Comparison of ENCODE assay signal across 8 cellular contexts in genomic region chr18:2982452-2983172, GRCh38. TPM values are rescaled to one million over a fixed set of nuclear protein-coding genes. Genes with fewer than 3 reads are reported as not detected.
DNase-seq lines count a peak whose midpoint lies in the region; ATAC-seq and TF ChIP-seq lines count a peak whose summit lies in the region.

No MANE protein-coding gene starts in this region.

- peak overlapping the region; percentile 74 for H3K4me3 Mint-ChIP-seq in activated CD4-positive, alpha-beta T cell treated with anti-CD3 and anti-CD28 coated beads for 36 hours
- H3K4me3 Mint-ChIP-seq in WTC11 (no peak overlapping the region), immature natural killer cell (peak overlapping the region; percentile 84 to 98 (median 88))

- TF ChIP-seq POLR2A in stomach (IDR thresholded peaks at IDR 0.05) = no peak

- peak; percentile 56 for DNase-seq in activated CD4-positive, alpha-beta T cell treated with anti-CD3 and anti-CD28 coated beads for 36 hours
- no peak for DNase-seq in activated CD4-positive, alpha-beta T cell treated with anti-CD3 and anti-CD28 coated beads for 1 hour
- no peak for DNase-seq in WTC11 (ENCODE audit: low spot score)
- peak; percentile 47 to 53 (median 52) for DNase-seq in immature natural killer cell
- no peak for DNase-seq in stomach
- DNase-seq in medulla oblongata (ENCODE audit: extremely low spot score) = no peak

- TF ChIP-seq EP300 in stomach (IDR thresholded peaks at IDR 0.05) = no peak

- H3K27ac ChIP-seq in stomach = peak overlapping the region; percentile 66 to 92 (median 82)

- CTCF ChIA-PET in activated CD4-positive, alpha-beta T cell treated with anti-CD3 and anti-CD28 coated beads for 36 hours (lab: Charles Lee) = interaction anchor here (0.6 to 8.5 kb wide), 17 partner anchors 10 to 254 kb away, joined by 3 to 158 read pairs (median 4); no protein-coding TSS in a partner anchor
- CTCF ChIA-PET in WTC11 (lab: Charles Lee) = interaction anchor here (1.0 kb wide), 1 partner anchor 81 kb away, joined by 3 read pairs; no protein-coding TSS in a partner anchor

- no peaks in the 10 kb centered on the region for H3K9me3 Mint-ChIP-seq in activated CD4-positive, alpha-beta T cell treated with anti-CD3 and anti-CD28 coated beads for 36 hours (ENCODE audit: low read depth)
- H3K9me3 Mint-ChIP-seq in WTC11 (no peaks in the 10 kb centered on the region), immature natural killer cell (no peaks in the 10 kb centered on the region)

- peaks cover 59 to 100% (median 86%) of the 10 kb centered on the region in 4 donors for H3K4me1 ChIP-seq in stomach

- H3K36me3 ChIP-seq in stomach = no peaks in the 10 kb centered on the region

- H3K36me3 Mint-ChIP-seq in activated CD4-positive, alpha-beta T cell treated with anti-CD3 and anti-CD28 coated beads for 36 hours (ENCODE audit: low read depth) = peaks cover 38% of the 10 kb centered on the region
- H3K36me3 Mint-ChIP-seq in WTC11 (peaks cover 13% of the 10 kb centered on the region), immature natural killer cell (peaks cover 0 to under 1% (median 0%) of the 10 kb centered on the region in 3 donors)

- H3K27ac Mint-ChIP-seq in activated CD4-positive, alpha-beta T cell treated with anti-CD3 and anti-CD28 coated beads for 36 hours = peak overlapping the region; percentile 98
- peak overlapping the region; percentile 71 for H3K27ac Mint-ChIP-seq in WTC11
- H3K27ac Mint-ChIP-seq in immature natural killer cell = peak overlapping the region; percentile 93 to 99 (median 97)

- H3K4me3 ChIP-seq in stomach = no peak overlapping the region

- no peaks in the 10 kb centered on the region for H3K9me3 ChIP-seq in stomach

- POLR2A ChIA-PET in activated CD4-positive, alpha-beta T cell treated with anti-CD3 and anti-CD28 coated beads for 36 hours (lab: Charles Lee) = interaction anchor here (0.7 to 1.5 kb wide), 4 partner anchors 12 to 32 kb away, joined by 3 to 5 read pairs (median 4); no protein-coding TSS in a partner anchor
- POLR2A ChIA-PET in WTC11 (lab: Charles Lee) = interaction anchor here (0.5 kb wide), 1 partner anchor 347 kb away, joined by 3 read pairs; no protein-coding TSS in a partner anchor

- intact Hi-C loops in activated CD4-positive, alpha-beta T cell treated with anti-CD3 and anti-CD28 coated beads for 36 hours (cut with DNase I, micrococcal nuclease) = loop anchor here in 1 of 2 experiments (5.0 kb wide), 2 partner anchors 135 to 615 kb away; partner anchors contain the start of gene EMILIN2
- intact Hi-C loops in stomach (cut with DNase I; ENCODE audit: low total_unique reads) = no loop called here

- peaks cover 77% of the 10 kb centered on the region for H3K4me1 Mint-ChIP-seq in activated CD4-positive, alpha-beta T cell treated with anti-CD3 and anti-CD28 coated beads for 36 hours
- peaks cover 51% of the 10 kb centered on the region for H3K4me1 Mint-ChIP-seq in WTC11
- peaks cover 67 to 84% of the 10 kb centered on the region in 2 donors for H3K4me1 Mint-ChIP-seq in immature natural killer cell

- TF ChIP-seq CTCF in WTC11 (IDR thresholded peaks at IDR 0.05) = no peak
- no peak for TF ChIP-seq CTCF in stomach (IDR thresholded peaks at IDR 0.05)

- H3K27me3 ChIP-seq in stomach = no peaks in the 10 kb centered on the region

- 68 to 87% (median 76%) methylated on average over 1 of the region's 1 CpG for WGBS in stomach, 5 donors

- no peaks in the 10 kb centered on the region for H3K27me3 Mint-ChIP-seq in activated CD4-positive, alpha-beta T cell treated with anti-CD3 and anti-CD28 coated beads for 36 hours
- H3K27me3 Mint-ChIP-seq in WTC11 (ENCODE audit: low read depth) = no peaks in the 10 kb centered on the region
- peaks cover 0 to 3% (median 2%) of the 10 kb centered on the region in 3 donors for H3K27me3 Mint-ChIP-seq in immature natural killer cell (ENCODE audit: low read depth in 3 of 3)

- peak; percentile 40 for ATAC-seq in activated CD4-positive, alpha-beta T cell treated with anti-CD3 and anti-CD28 coated beads for 36 hours
- ATAC-seq in WTC11 (peak; percentile 68), GM19455 (IDR thresholded peaks at IDR 0.05; ENCODE audit: unreplicated experiment) (no peak), HG02642 (IDR thresholded peaks at IDR 0.05; ENCODE audit: poor library complexity, unreplicated experiment) (no peak)

TF ChIP-seq in WTC11, 78 proteins besides CTCF, POLR2A, EP300 and RAD21 (continues in another document):
- TF ChIP-seq HMGXB4 (CRISPR knock-in tag; IDR thresholded peaks at IDR 0.05) = no peak
- TF ChIP-seq NR1H2 (CRISPR knock-in tag; IDR thresholded peaks at IDR 0.05) = no peak
- TF ChIP-seq ZNF121 (CRISPR knock-in tag; IDR thresholded peaks at IDR 0.05) = no peak
- TF ChIP-seq JAZF1 (CRISPR knock-in tag; IDR thresholded peaks at IDR 0.05) = no peak
- no peak for TF ChIP-seq TEAD4 (CRISPR knock-in tag; IDR thresholded peaks at IDR 0.05)
- no peak for TF ChIP-seq ZBTB21 (CRISPR knock-in tag; IDR thresholded peaks at IDR 0.05; ENCODE audit: borderline replicate concordance)
- TF ChIP-seq ZNF138 (CRISPR knock-in tag; conservative IDR thresholded peaks at IDR 0.05) = no peak
- TF ChIP-seq ELF4 (CRISPR knock-in tag; IDR thresholded peaks at IDR 0.05; ENCODE audit: low read depth) = no peak
- no peak for TF ChIP-seq CBFB (CRISPR knock-in tag; IDR thresholded peaks at IDR 0.05; ENCODE audit: low read depth)
- TF ChIP-seq ZNF512 (CRISPR knock-in tag; IDR thresholded peaks at IDR 0.05; ENCODE audit: borderline replicate concordance) = no peak
- no peak for TF ChIP-seq ZNF532 (CRISPR knock-in tag; IDR thresholded peaks at IDR 0.05; ENCODE audit: borderline replicate concordance)

RNA-seq across cellular contexts. Expression of gene LPIN2, which starts 30.3 kb away (rescaled TPM):
- 10 to 100 TPM; 82.6 to 95.3 TPM for total RNA-seq in activated CD4-positive, alpha-beta T cell treated with anti-CD3 and anti-CD28 coated beads for 36 hours
- total RNA-seq in WTC11 (2021) = 10.4 to 12.2 TPM (median 11.8 TPM) in 3 replicates
- polyA plus RNA-seq in immature natural killer cell = 10 to 100 TPM; 17.3 to 80.1 (median 31.0) TPM
- total RNA-seq in stomach = 10 to 100 TPM in 4 of 5 donors, 1 to 10 TPM in 1; 9.3 to 86.8 (median 13.4) TPM
- 10 to 100 TPM in 2 of 3 donors, 1 to 10 TPM in 1; 4.0 to 42.8 (median 12.5) TPM for polyA plus RNA-seq in stomach

Comparison
In these comparisons a context has a peak if more than half of its experiments do, and no peak if none do; other contexts are left out.
1. DNase-seq: peak in activated CD4-positive, alpha-beta T cell treated with anti-CD3 and anti-CD28 coated beads for 36 hours (single experiment) and immature natural killer cell (3 of 3); none in activated CD4-positive, alpha-beta T cell treated with anti-CD3 and anti-CD28 coated beads for 1 hour (single experiment), WTC11 (single experiment), stomach (single experiment) and medulla oblongata (single experiment).
2. ATAC-seq: peak in activated CD4-positive, alpha-beta T cell treated with anti-CD3 and anti-CD28 coated beads for 36 hours (single experiment) and WTC11 (single experiment); none in GM19455 (single experiment) and HG02642 (single experiment).
3. Peak in every context shown above with its lines, with median percentiles within 50 percentile points of each other: H3K27ac Mint-ChIP-seq.